ENCODE assay signal across 8 cellular contexts in the genomic region with DNA sequence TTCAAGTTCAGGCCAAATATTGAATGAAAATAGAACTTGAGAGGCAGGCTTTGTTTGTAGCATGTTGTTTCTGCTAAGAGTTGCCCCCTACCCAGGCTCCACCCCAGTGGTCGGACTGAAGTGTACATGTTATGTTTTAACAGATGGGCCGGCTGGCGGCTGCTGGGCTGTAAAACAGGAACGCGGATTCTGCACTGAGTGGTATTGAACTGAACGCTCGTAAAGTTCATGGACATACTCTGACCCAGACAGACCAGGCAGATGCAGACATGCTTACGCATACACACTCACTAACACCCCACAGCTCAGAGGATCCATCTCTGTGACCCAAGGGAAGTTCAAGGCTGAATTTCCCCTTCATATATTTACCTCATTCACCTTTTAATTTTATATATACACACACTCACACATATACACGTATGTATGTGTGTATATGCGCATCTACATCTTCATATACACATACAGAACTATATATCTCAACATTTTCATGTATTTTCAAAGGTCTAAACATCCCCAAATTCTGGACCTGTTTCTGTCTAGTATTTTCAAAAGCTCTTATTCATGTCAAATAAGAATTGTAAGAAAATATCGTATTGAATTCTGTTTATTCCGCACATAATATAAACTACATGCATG. TPM values are rescaled to one million over a fixed set of nuclear protein-coding genes. Genes with fewer than 3 reads are reported as not detected.
DNase-seq lines count a peak whose midpoint lies in the region; ATAC-seq and TF ChIP-seq lines count a peak whose summit lies in the region.

No MANE protein-coding gene starts in this region.

- no peak for TF ChIP-seq CTCF in thyroid gland (IDR thresholded peaks at IDR 0.05)

- ATAC-seq in T-helper 17 cell (no peak), GM21423 (IDR thresholded peaks at IDR 0.05; ENCODE audit: unreplicated experiment) (no peak), esophagus mucosa (no peak)

- H3K9me3 ChIP-seq in T-helper 17 cell (ENCODE audit: control insufficient read depth, low read length, poor library complexity, severe bottlenecking): no peaks in the 10 kb centered on the region
- H3K9me3 ChIP-seq in skeletal muscle satellite cell (replicated peaks; ENCODE audit: low read length): no peaks in the 10 kb centered on the region
- H3K9me3 ChIP-seq in thyroid gland: no peaks in the 10 kb centered on the region

- peak overlapping the region; percentile 86 for H3K9ac ChIP-seq in skeletal muscle satellite cell (ENCODE audit: low read depth, low read length)

- H3K27ac ChIP-seq in thyroid gland: peak overlapping the region in 1 of 3 donors; percentile 84

- H3K36me3 Mint-ChIP-seq in T-helper 17 cell (ENCODE audit: low read depth): no peaks in the 10 kb centered on the region

- peaks cover 9% of the 10 kb centered on the region for H3K27me3 Mint-ChIP-seq in T-helper 17 cell

- DNase-seq in AML-193 (lab: John Stamatoyannopoulos, UW) (peak; percentile 57 to 62), HEK293T (ENCODE audit: extremely low spot score) (peak; percentile 46), T-helper 17 cell (no peak), head of caudate nucleus (peak in 23 of 42 donors; percentile 6 to 57 (median 28)), thyroid gland (no peak)

- CTCF ChIA-PET in HEK293T (lab: Yijun Ruan, JAX): interaction anchor here (0.7 to 1.3 kb wide), 4 partner anchors 16 to 434 kb away, joined by 3 to 8 read pairs (median 4); a partner anchor contains a TSS

- H3K4me1 ChIP-seq in skeletal muscle satellite cell (ENCODE audit: control insufficient read depth, insufficient read depth, low read length) (peaks cover 41% of the 10 kb centered on the region), thyroid gland (peaks cover 7 to 31% of the 10 kb centered on the region in 2 donors)

- peak overlapping the region; percentile 99 for H3K4me3 ChIP-seq in skeletal muscle satellite cell (ENCODE audit: low read length)
- H3K4me3 ChIP-seq in thyroid gland (replicated peaks in 1 of 3): peak overlapping the region in 1 of 3 donors; percentile 61

- 59 to 60% methylated on average over 12 of the region's 12 CpGs for WGBS in thyroid gland, 2 donors

- intact Hi-C loops in head of caudate nucleus (cut with DNase I) (no loop called here), thyroid gland (cut with DNase I) (no loop called here)

- POLR2A ChIA-PET in HEK293T (lab: Yijun Ruan, JAX): interaction anchor here (1.2 to 1.6 kb wide), 2 partner anchors 44 to 251 kb away, joined by 3 to 6 read pairs; no protein-coding TSS in a partner anchor

- H3K4me3 Mint-ChIP-seq in T-helper 17 cell: peak overlapping the region; percentile 91

- H3K4me1 Mint-ChIP-seq in T-helper 17 cell: peaks cover 25% of the 10 kb centered on the region

- peak overlapping the region; percentile 98 for H3K4me2 ChIP-seq in skeletal muscle satellite cell (ENCODE audit: low read length)

- no peaks in the 10 kb centered on the region for H3K36me3 ChIP-seq in skeletal muscle satellite cell (ENCODE audit: insufficient read depth, low read length)
- no peaks in the 10 kb centered on the region for H3K36me3 ChIP-seq in thyroid gland

- no peak overlapping the region for H3K27ac Mint-ChIP-seq in T-helper 17 cell

- no peak for TF ChIP-seq POLR2A in thyroid gland (IDR thresholded peaks at IDR 0.05)

- H3K27me3 ChIP-seq in skeletal muscle satellite cell (ENCODE audit: control insufficient read depth, insufficient read depth, low read length): no peaks in the 10 kb centered on the region
- no peaks in the 10 kb centered on the region for H3K27me3 ChIP-seq in thyroid gland

TF ChIP-seq in HEK293T, 16 proteins besides CTCF, POLR2A, EP300 and RAD21:
- TF ChIP-seq NFRKB (IDR thresholded peaks at IDR 0.05) (no peak), ARNT (IDR thresholded peaks at IDR 0.05) (no peak), ELF4 (IDR thresholded peaks at IDR 0.05) (no peak), ZNF384 (IDR thresholded peaks at IDR 0.05) (no peak)
TF ChIP-seq in HEK293T: peak in this region for 0.

RNA-seq across cellular contexts. Expression of a gene that starts 1.4 kb away (rescaled TPM):
- 1 to 10 TPM; 6.6 to 8.4 TPM for total RNA-seq in T-helper 17 cell
- total RNA-seq in skeletal muscle satellite cell (2012; rRNA removed): 7.2 and 8.6 TPM in 2 replicates
- total RNA-seq in thyroid gland: 10 to 100 TPM in 1 of 4 donors, 1 to 10 TPM in 3; 3.0 to 14.5 (median 4.6) TPM
- 2.4 TPM for total RNA-seq in esophagus mucosa

RNA-seq across cellular contexts. Expression of a gene that starts 44.4 kb away (rescaled TPM):
- 1 to 10 TPM; 5.2 to 5.6 TPM for total RNA-seq in T-helper 17 cell
- total RNA-seq in skeletal muscle satellite cell (2012; rRNA removed): 1.5 and 2.0 TPM in 2 replicates
- total RNA-seq in thyroid gland: 10 to 100 TPM in 1 of 4 donors, 1 to 10 TPM in 3; 4.3 to 13.7 (median 6.6) TPM
- 5.1 TPM for total RNA-seq in esophagus mucosa

Comparison
In these comparisons a context has a peak if more than half of its experiments do, and no peak if none do; other contexts are left out.
1. DNase-seq: peak in AML-193 (2 of 2), HEK293T (single experiment) and head of caudate nucleus (23 of 42); none in T-helper 17 cell (0 of 3) and thyroid gland (0 of 2).